Comparison of ENCODE assay signal across 8 cellular contexts in genomic region chr5:111223790-111224560, GRCh38. TPM values are rescaled to one million over a fixed set of nuclear protein-coding genes. Genes with fewer than 3 reads are reported as not detected.
DNase-seq lines count a peak whose midpoint lies in the region; ATAC-seq and TF ChIP-seq lines count a peak whose summit lies in the region.

Gene CAMK4, plus strand, starts transcription at chr5:111224384. Its CDS starts 100 bp downstream, at chr5:111224484.

- H3K4me2 ChIP-seq in hepatocyte = peak within 1 kb of the TSS; percentile 93

- WGBS in hepatocyte (ENCODE audit: low lambda C conversion rate, missing lambda C conversion rate) = under 1% methylated on average over 48 of the region's 88 CpGs

- no peaks in the 10 kb centered on the region for H4K20me1 ChIP-seq in hepatocyte (ENCODE audit: insufficient read depth, poor library complexity, severe bottlenecking)

- peak; percentile 95 for ATAC-seq in sciatic nerve

- H3K36me3 ChIP-seq in H7 (replicated peaks; ENCODE audit: control insufficient read depth, insufficient read depth, low read length) = no peaks in the 10 kb centered on the region
- H3K36me3 ChIP-seq in MG63 = no peaks in the 10 kb centered on the region
- H3K36me3 ChIP-seq in hepatocyte (replicated peaks; ENCODE audit: insufficient read depth, low read depth) = no peaks in the 10 kb centered on the region

- no peaks in the 10 kb centered on the region for H3K4me1 ChIP-seq in hepatocyte (ENCODE audit: insufficient read depth)

- peak within 1 kb of the TSS; percentile 79 for H3K4me3 ChIP-seq in H7 (ENCODE audit: insufficient read depth, low read depth, low read length)
- peak within 1 kb of the TSS; percentile 46 for H3K4me3 ChIP-seq in MG63
- peak within 1 kb of the TSS; percentile 78 for H3K4me3 ChIP-seq in hepatocyte

- intact Hi-C loops in T-helper 1 cell treated with Interleukin-12 subunit alpha and Interleukin-12 subunit beta and Interleukin-4 antibody, amounts not matched to agents 30 ng/mL and 1 ng/mL, for 36 hours (cut with micrococcal nuclease) = loop anchor here (1.0 to 10.0 kb wide), 8 partner anchors 13 to 1532 kb away; no protein-coding TSS in a partner anchor
- intact Hi-C loops in sciatic nerve (cut with DNase I) = no loop called here

- peak; percentile 88 for DNase-seq in GM10266 (ENCODE audit: extremely low spot score)
- DNase-seq in H7 = peak; percentile 93
- DNase-seq in MG63 = peak; percentile 79
- DNase-seq in anterior cingulate cortex (lab: John Stamatoyannopoulos, UW) = peak in 55 of 58 donors; percentile 23 to 83 (median 62)
- peak; percentile 86 for DNase-seq in hepatocyte (ENCODE audit: low spot score)
- peak; percentile 76 for DNase-seq in sciatic nerve (ENCODE audit: low spot score)
- DNase-seq in cortex of kidney (lab: John Stamatoyannopoulos, UW) = no peak

- peak within 1 kb of the TSS; percentile 94 for H2AFZ ChIP-seq in hepatocyte

- no peaks in the 10 kb centered on the region for H3K79me2 ChIP-seq in hepatocyte

- no peaks in the 10 kb centered on the region for H3K9me2 ChIP-seq in hepatocyte (replicated peaks; ENCODE audit: insufficient read depth)

- H3K27ac ChIP-seq in hepatocyte = no peak within 1 kb of the TSS

- TF ChIP-seq CTCF in GM10266 (IDR thresholded peaks at IDR 0.05; ENCODE audit: control insufficient read depth, insufficient read depth, low read depth, missing control alignments) (peak; percentile 44), hepatocyte (IDR thresholded peaks at IDR 0.05; ENCODE audit: poor library complexity) (no peak)

- H3K9me3 ChIP-seq in MG63 (peaks cover 5% of the 10 kb centered on the region), hepatocyte (ENCODE audit: low read depth) (no peaks in the 10 kb centered on the region)

- H3K27me3 ChIP-seq in H7 (ENCODE audit: control insufficient read depth, insufficient read depth, low read length) (peaks cover 17% of the 10 kb centered on the region), MG63 (peaks cover 44% of the 10 kb centered on the region), hepatocyte (peaks cover 51% of the 10 kb centered on the region)

RNA-seq across cellular contexts. Expression of gene CAMK4, which starts in this region (rescaled TPM):
- 2.5 and 2.7 TPM in 2 replicates for total RNA-seq in H7 (2014; rRNA removed; shearing (Covaris generic))
- total RNA-seq in MG63 (2014; rRNA removed; shearing (Covaris generic); ENCODE audit: low replicate concordance) = 0.02 TPM in 1 of 2 replicates, not detected in the other
- total RNA-seq in T-helper 1 cell treated with Interleukin-12 subunit alpha and Interleukin-12 subunit beta and Interleukin-4 antibody, amounts not matched to agents 30 ng/mL and 1 ng/mL, for 36 hours = 80.6 and 82.8 TPM in 2 replicates
- total RNA-seq in hepatocyte = 1.6 and 3.4 TPM in 2 replicates
- 0.64 and 1.0 TPM in 2 replicates for polyA plus RNA-seq in hepatocyte
- total RNA-seq in sciatic nerve = 2.2 TPM

Comparison
In these comparisons a context has a peak if more than half of its experiments do, and no peak if none do; other contexts are left out.
1. RNA of gene CAMK4 (total RNA-seq): 80.6 to 82.8 TPM in T-helper 1 cell treated with Interleukin-12 subunit alpha and Interleukin-12 subunit beta and Interleukin-4 antibody, amounts not matched to agents 30 ng/mL and 1 ng/mL, for 36 hours; 1.6 to 3.4 TPM in hepatocyte, 2.5 to 2.7 TPM in H7, 2.2 TPM in sciatic nerve (single experiment) and 0.02 TPM in MG63; every median in the first group is over 10 times any median in the second.
2. Peak in DNase-seq and H3K4me3 ChIP-seq in MG63; RNA of the gene not detected or under 1 TPM.
3. Peak in every context shown above with its lines, with median percentiles within 50 percentile points of each other: H3K4me3 ChIP-seq.